19 cellular contexts compared by ENCODE assay signal in genomic region chr1:3173113-3173745, GRCh38.
DNase-seq lines count a peak whose midpoint lies in the region; ATAC-seq, FAIRE-seq and TF ChIP-seq lines count a peak whose summit lies in the region.
"Had no signal": no experiment of that assay in that cellular context is flagged by ENCODE, and none has a peak within 500 bp of the region (broad histone marks: within the 10 kb centered on the region; RNA-seq: fewer than 3 reads in every experiment).

No MANE protein-coding gene starts in this region.

- peaks cover 33% of the 10 kb centered on the region for H3K27me3 Mint-ChIP-seq in astrocyte (ENCODE audit: low read depth, unreplicated experiment)
- peaks cover 35% of the 10 kb centered on the region for H3K27me3 Mint-ChIP-seq in nephron (ENCODE audit: low read depth)

- H3K4me3 ChIP-seq in astrocyte (ENCODE audit: insufficient read depth, low read depth, low read length) (no peak overlapping the region), thoracic aorta (no peak overlapping the region)
- H3K4me3 ChIP-seq: Peyer's patch had no signal

- H3K4me1 Mint-ChIP-seq in astrocyte (ENCODE audit: low read depth, unreplicated experiment) = no peaks in the 10 kb centered on the region
- peaks cover 37% of the 10 kb centered on the region for H3K4me1 Mint-ChIP-seq in nephron

- peak overlapping the region; percentile 23 for H3K4me2 ChIP-seq in astrocyte (ENCODE audit: low read length)

- H3K27ac ChIP-seq in astrocyte (ENCODE audit: low read depth, low read length) (no peak overlapping the region), thoracic aorta (peak overlapping the region; percentile 91)
- H3K27ac ChIP-seq: Peyer's patch had no signal

- DNase-seq in COLO829 (ENCODE audit: low spot score) = peak; percentile 7
- DNase-seq in astrocyte (ENCODE audit: low read depth) = no peak
- DNase-seq in thoracic aorta (ENCODE audit: low spot score) = no peak
- no peak for DNase-seq in superior temporal gyrus (ENCODE audit: extremely low spot score)
- DNase-seq in NCI-H1092 treated with DMSO at 0.1 percent for 48 hours (lab: John Stamatoyannopoulos, UW) = no peak
- DNase-seq: AML-193; CD8-positive, alpha-beta T cell; DMS 273 treated with DMSO at 0.1 percent for 48 hours; Kasumi-1; NCI-H1417; NCI-H2029; NCI-H2171 treated with DMSO at 0.1 percent for 48 hours; NCI-H82; Peyer's patch; SHP77 treated with DMSO at 0.1 percent for 48 hours had no signal

- no peak overlapping the region for H3K4me3 Mint-ChIP-seq in astrocyte (ENCODE audit: unreplicated experiment)
- no peak overlapping the region for H3K4me3 Mint-ChIP-seq in nephron
- H3K4me3 Mint-ChIP-seq: CD8-positive, alpha-beta T cell had no signal

- peaks cover 6% of the 10 kb centered on the region for H3K79me2 ChIP-seq in astrocyte (ENCODE audit: insufficient read depth, low read length)

- H3K9me3 Mint-ChIP-seq in astrocyte (ENCODE audit: unreplicated experiment) (no peaks in the 10 kb centered on the region), nephron (no peaks in the 10 kb centered on the region)
- H3K9me3 Mint-ChIP-seq: CD8-positive, alpha-beta T cell had no signal

- TF ChIP-seq CTCF in astrocyte (IDR thresholded peaks at IDR 0.05; ENCODE audit: insufficient read depth, low read depth, low read length) (no peak), nephron (IDR thresholded peaks at IDR 0.05; ENCODE audit: unreplicated experiment in 3 of 3) (no peak), thoracic aorta (IDR thresholded peaks at IDR 0.05) (no peak)

- ATAC-seq in thoracic aorta (ENCODE audit: insufficient number of reproducible peaks, low FRiP score, low read depth) = no peak
- no peak for ATAC-seq in HG02678 (IDR thresholded peaks at IDR 0.05; ENCODE audit: unreplicated experiment)
- ATAC-seq in HG03159 (IDR thresholded peaks at IDR 0.05; ENCODE audit: unreplicated experiment) = no peak
- ATAC-seq: CD8-positive, alpha-beta T cell had no signal

- H3K4me1 ChIP-seq in astrocyte (ENCODE audit: insufficient read depth, low read length) = peaks cover 32% of the 10 kb centered on the region
- H3K4me1 ChIP-seq in thoracic aorta (ENCODE audit: control insufficient read depth in 1 of 2, low read depth in 2 of 2) = peaks cover 39 to 77% of the 10 kb centered on the region in 2 donors

- no peak for FAIRE-seq in astrocyte (lab: Jason Lieb, UNC)
- FAIRE-seq: H54 had no signal

- H3K27ac Mint-ChIP-seq in astrocyte (ENCODE audit: unreplicated experiment) (no peak overlapping the region), nephron (peak overlapping the region; percentile 24 to 64 (median 47))
- H3K27ac Mint-ChIP-seq: CD8-positive, alpha-beta T cell had no signal

- H3K9me3 ChIP-seq in astrocyte (ENCODE audit: insufficient read depth, low read depth, low read length) (no peaks in the 10 kb centered on the region), thoracic aorta (no peaks in the 10 kb centered on the region)
- H3K9me3 ChIP-seq: Peyer's patch had no signal

- no peak overlapping the region for H2AFZ ChIP-seq in astrocyte (ENCODE audit: low read depth, low read length)

- H3K9ac ChIP-seq in astrocyte (ENCODE audit: low read length) = no peak overlapping the region

- H3K36me3 Mint-ChIP-seq in astrocyte (ENCODE audit: low read depth, unreplicated experiment) = no peaks in the 10 kb centered on the region
- H3K36me3 Mint-ChIP-seq in nephron (ENCODE audit: low read depth) = no peaks in the 10 kb centered on the region
- H3K36me3 Mint-ChIP-seq: CD8-positive, alpha-beta T cell had no signal

- no peaks in the 10 kb centered on the region for H3K36me3 ChIP-seq in astrocyte (ENCODE audit: insufficient read depth, low read length)
- no peaks in the 10 kb centered on the region for H3K36me3 ChIP-seq in thoracic aorta
- H3K36me3 ChIP-seq: Peyer's patch had no signal

- H3K27me3 ChIP-seq in astrocyte (ENCODE audit: insufficient read depth, low read length) = no peaks in the 10 kb centered on the region
- no peaks in the 10 kb centered on the region for H3K27me3 ChIP-seq in thoracic aorta (replicated peaks; ENCODE audit: insufficient read depth)
- H3K27me3 ChIP-seq: Peyer's patch had no signal

- peaks cover 50% of the 10 kb centered on the region for H4K20me1 ChIP-seq in astrocyte (ENCODE audit: insufficient read depth, low read length)
